29 cellular contexts compared by ENCODE assay signal in genomic region chr3:62570888-62571287, GRCh38.
"Had no signal": no experiment of that assay in that cellular context is flagged by ENCODE, and none has a peak within 500 bp of the region (broad histone marks: within the 10 kb centered on the region; RNA-seq: fewer than 3 reads in every experiment).

No MANE protein-coding gene starts in this region.

- H3K4me3 Mint-ChIP-seq: activated CD4-positive, alpha-beta T cell treated with anti-CD3 and anti-CD28 coated beads, Interleukin-2, amount 10 ng/mL, durations not matched to agents 7 days and 5 days; activated CD8-positive, alpha-beta T cell treated with anti-CD3 and anti-CD28 coated beads, Interleukin-2, amount 10 ng/mL, durations not matched to agents 7 days and 5 days; activated naive CD4-positive, alpha-beta T cell treated with anti-CD3 and anti-CD28 coated beads, Interleukin-2, amount 50 U/mL, for 24 hours; activated naive CD8-positive, alpha-beta T cell treated with anti-CD3 and anti-CD28 coated beads, Interleukin-2, amount 10 ng/mL, durations not matched to agents 7 days and 5 days; activated T-cell treated with anti-CD3 and anti-CD28 coated beads, Interleukin-2, amount 50 U/mL, for 24 hours; central memory CD8-positive, alpha-beta T cell had no signal

- H3K9me3 ChIP-seq: body of pancreas, SJCRH30 had no signal

- FAIRE-seq: astrocyte had no signal

- ATAC-seq: activated CD8-positive, alpha-beta T cell treated with anti-CD3 and anti-CD28 coated beads, Interleukin-2, amount 10 ng/mL, durations not matched to agents 7 days and 5 days; body of pancreas; Panc1 had no signal

- H3K27me3 ChIP-seq: body of pancreas, SJCRH30 had no signal

- H3K4me3 ChIP-seq: body of pancreas, SJCRH30, SK-N-MC had no signal

- H3K36me3 ChIP-seq: SJCRH30 had no signal

- H3K36me3 Mint-ChIP-seq: activated naive CD4-positive, alpha-beta T cell treated with anti-CD3 and anti-CD28 coated beads, Interleukin-2, amount 50 U/mL, for 24 hours; activated naive CD8-positive, alpha-beta T cell treated with anti-CD3 and anti-CD28 coated beads, Interleukin-2, amount 10 ng/mL, durations not matched to agents 7 days and 5 days had no signal

- H3K27me3 Mint-ChIP-seq: activated CD4-positive, alpha-beta T cell treated with anti-CD3 and anti-CD28 coated beads, Interleukin-2, amount 10 ng/mL, durations not matched to agents 7 days and 5 days; activated naive CD8-positive, alpha-beta T cell treated with anti-CD3 and anti-CD28 coated beads, Interleukin-2, amount 10 ng/mL, durations not matched to agents 7 days and 5 days; central memory CD8-positive, alpha-beta T cell had no signal

- H3K4me1 Mint-ChIP-seq: activated CD4-positive, alpha-beta T cell treated with anti-CD3 and anti-CD28 coated beads, Interleukin-2, amount 10 ng/mL, durations not matched to agents 7 days and 5 days; activated naive CD4-positive, alpha-beta T cell treated with anti-CD3 and anti-CD28 coated beads, Interleukin-2, amount 50 U/mL, for 24 hours; activated naive CD8-positive, alpha-beta T cell treated with anti-CD3 and anti-CD28 coated beads, Interleukin-2, amount 10 ng/mL, durations not matched to agents 7 days and 5 days; central memory CD8-positive, alpha-beta T cell had no signal

- H3K27ac Mint-ChIP-seq: activated CD4-positive, alpha-beta T cell treated with anti-CD3 and anti-CD28 coated beads, Interleukin-2, amount 10 ng/mL, durations not matched to agents 7 days and 5 days; activated CD8-positive, alpha-beta T cell treated with anti-CD3 and anti-CD28 coated beads, Interleukin-2, amount 10 ng/mL, durations not matched to agents 7 days and 5 days; activated naive CD4-positive, alpha-beta T cell treated with anti-CD3 and anti-CD28 coated beads, Interleukin-2, amount 50 U/mL, for 24 hours; activated naive CD8-positive, alpha-beta T cell treated with anti-CD3 and anti-CD28 coated beads, Interleukin-2, amount 10 ng/mL, durations not matched to agents 7 days and 5 days; activated T-cell treated with anti-CD3 and anti-CD28 coated beads, Interleukin-2, amount 50 U/mL, for 24 hours; activated T-helper 2 cell treated with anti-CD3 and anti-CD28 coated beads, Interferon-gamma antibody, Interleukin-2, Interleukin-4, amounts not matched to agents 10 μg/mL and 5 μg/mL and 100 μg/mL, durations not matched to agents 14 hours and 24 hours and 36 hours had no signal

- H3K9me3 Mint-ChIP-seq: activated CD4-positive, alpha-beta T cell treated with anti-CD3 and anti-CD28 coated beads, Interleukin-2, amount 10 ng/mL, durations not matched to agents 7 days and 5 days; activated naive CD8-positive, alpha-beta T cell treated with anti-CD3 and anti-CD28 coated beads, Interleukin-2, amount 10 ng/mL, durations not matched to agents 7 days and 5 days; activated T-cell treated with anti-CD3 and anti-CD28 coated beads, Interleukin-2, amount 50 U/mL, for 24 hours; activated T-helper 2 cell treated with anti-CD3 and anti-CD28 coated beads, Interferon-gamma antibody, Interleukin-2, Interleukin-4, amounts not matched to agents 10 μg/mL and 5 μg/mL and 100 μg/mL, durations not matched to agents 14 hours and 24 hours and 36 hours had no signal

- DNase-seq: activated CD4-positive, alpha-beta T cell treated with anti-CD3 and anti-CD28 coated beads, Interleukin-2, amount 10 ng/mL, durations not matched to agents 7 days and 5 days; activated CD4-positive, alpha-beta T cell treated with anti-CD3 and anti-CD28 coated beads, Interleukin-2, amount 50 U/mL, for 48 hours; activated CD8-positive, alpha-beta T cell treated with anti-CD3 and anti-CD28 coated beads, Interleukin-2, amount 10 ng/mL, durations not matched to agents 7 days and 5 days; activated gamma-delta T cell; activated naive CD4-positive, alpha-beta T cell treated with Interleukin-2 at 50 U/mL for 16 hours; activated naive CD8-positive, alpha-beta T cell treated with anti-CD3 and anti-CD28 coated beads, Interleukin-2, amount 10 ng/mL, durations not matched to agents 7 days and 5 days; activated T-cell treated with anti-CD3 and anti-CD28 coated beads, Interleukin-2, amount 50 U/mL, for 24 hours; amygdala; body of pancreas; Karpas-422; NCI-H1105; NCI-H1417 treated with DMSO at 0.1 percent for 48 hours; NCI-H187 treated with DMSO at 0.1 percent for 48 hours; NCI-H2081; NCI-H226; NCI-H446 treated with DMSO at 0.1 percent for 48 hours; NCI-H524; NCI-H69; NCI-H82; SHP77; SJCRH30; T1000; WERI-Rb-1 had no signal

- H3K4me1 ChIP-seq: body of pancreas, SJCRH30 had no signal

- H3K27ac ChIP-seq: body of pancreas, SJCRH30, SK-N-MC, WERI-Rb-1 had no signal
